21 cellular contexts compared by ENCODE assay signal in the genomic region with DNA sequence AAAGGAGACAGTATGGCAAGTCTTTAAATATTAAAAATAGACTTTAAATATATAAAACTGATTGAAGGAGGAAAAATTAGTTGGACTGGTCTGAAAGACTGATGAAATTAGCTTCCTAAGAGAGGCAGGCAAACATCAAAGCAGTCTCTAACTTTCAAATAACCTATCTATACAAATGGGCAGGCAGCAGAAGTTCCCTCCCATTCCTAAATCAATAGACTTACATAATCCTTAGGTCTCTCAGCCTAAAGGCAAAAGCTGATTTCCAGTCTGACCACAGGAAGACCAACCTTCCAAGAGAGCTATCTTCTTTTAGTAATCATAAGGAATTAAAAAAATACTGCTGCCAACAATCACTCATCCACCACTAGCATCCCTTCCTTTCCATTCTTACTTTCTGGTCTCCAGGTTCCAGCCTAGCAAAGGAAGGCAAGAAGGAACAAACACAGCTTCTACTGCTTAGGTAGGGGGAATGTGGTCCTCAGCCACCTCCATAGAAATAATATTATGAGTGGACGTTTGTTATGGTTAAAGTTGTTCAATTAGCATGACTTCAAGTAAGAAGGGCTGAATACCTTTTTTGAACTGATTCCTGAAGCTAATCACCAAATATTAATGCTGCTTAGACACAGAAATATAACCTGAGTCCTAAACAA. TPM values are rescaled to one million over a fixed set of nuclear protein-coding genes. Genes with fewer than 3 reads are reported as not detected.
DNase-seq lines count a peak whose midpoint lies in the region; FAIRE-seq and TF ChIP-seq lines count a peak whose summit lies in the region.
"Had no signal": no experiment of that assay in that cellular context is flagged by ENCODE, and none has a peak within 500 bp of the region (broad histone marks: within the 10 kb centered on the region; RNA-seq: fewer than 3 reads in every experiment).

No MANE protein-coding gene starts in this region.

- POLR2A ChIA-PET in MCF 10A (lab: Yijun Ruan, JAX), result interaction anchor here (0.5 to 16.5 kb wide), 20 partner anchors 9 to 1098 kb away, joined by 3 to 556 read pairs (median 4); a partner anchor contains a TSS

- H3K4me1 Mint-ChIP-seq in MCF 10A (ENCODE audit: insufficient read depth, unreplicated experiment), result peaks cover 29% of the 10 kb centered on the region

- H2AFZ ChIP-seq in keratinocyte (ENCODE audit: control insufficient read depth, low read length), result no peak overlapping the region

- H3K9ac ChIP-seq in keratinocyte (ENCODE audit: control insufficient read depth, extremely low read depth, insufficient read depth, low read length), result no peak overlapping the region

- H3K4me3 ChIP-seq in breast epithelium, result no peak overlapping the region
- H3K4me3 ChIP-seq in WERI-Rb-1 (ENCODE audit: low read depth, low read length), result no peak overlapping the region
- no peak overlapping the region for H3K4me3 ChIP-seq in keratinocyte (ENCODE audit: control insufficient read depth in 2 of 3, extremely low read depth in 1 of 3, insufficient read depth in 2 of 3, low read depth in 1 of 3, low read length in 3 of 3)
- H3K4me3 ChIP-seq: HAP-1, SJSA1 had no signal

- H3K4me3 Mint-ChIP-seq in MCF 10A (ENCODE audit: unreplicated experiment), result no peak overlapping the region

- no peak overlapping the region for H3K4me2 ChIP-seq in keratinocyte (ENCODE audit: control insufficient read depth, extremely low read depth, insufficient read depth, low read depth, low read length)

- H3K4me1 ChIP-seq in breast epithelium, result no peaks in the 10 kb centered on the region
- peaks cover 16% of the 10 kb centered on the region for H3K4me1 ChIP-seq in keratinocyte (ENCODE audit: control insufficient read depth, extremely low read depth, insufficient read depth, low read length)
- H3K4me1 ChIP-seq: BE2C had no signal

- H3K79me2 ChIP-seq in keratinocyte (ENCODE audit: control insufficient read depth, insufficient read depth, low read length), result no peaks in the 10 kb centered on the region

- no peak overlapping the region for H3K27ac ChIP-seq in breast epithelium
- H3K27ac ChIP-seq in WERI-Rb-1, result peak overlapping the region; percentile 38
- H3K27ac ChIP-seq in keratinocyte (ENCODE audit: control insufficient read depth, insufficient read depth, low read length), result no peak overlapping the region
- H3K27ac ChIP-seq in temporal lobe (ENCODE audit: low read depth, low read length), result peak overlapping the region; percentile 57
- H3K27ac ChIP-seq: HL-60, SJSA1 had no signal

- no peaks in the 10 kb centered on the region for H3K27me3 Mint-ChIP-seq in MCF 10A (ENCODE audit: insufficient read depth, unreplicated experiment)

- CTCF ChIA-PET in MCF 10A (lab: Yijun Ruan, JAX), result interaction anchor here (0.6 to 2.7 kb wide), 9 partner anchors 11 to 1592 kb away, joined by 3 to 11 read pairs (median 4); no protein-coding TSS in a partner anchor

- no peaks in the 10 kb centered on the region for H3K9me3 ChIP-seq in breast epithelium
- H3K9me3 ChIP-seq in WERI-Rb-1 (ENCODE audit: severe bottlenecking), result no peaks in the 10 kb centered on the region
- H3K9me3 ChIP-seq in keratinocyte (ENCODE audit: control insufficient read depth, low read depth, low read length), result no peaks in the 10 kb centered on the region
- H3K9me3 ChIP-seq: BE2C, HAP-1, SJSA1 had no signal

- dilution Hi-C loops in keratinocyte (cut with MboI; ENCODE audit: extremely low pct_ligation_motif_present, low sequenced_read_pairs), result no loop called here

- FAIRE-seq in keratinocyte (lab: Jason Lieb, UNC), result peak; percentile 23
- no peak for FAIRE-seq in urothelium cell line (lab: Jason Lieb, UNC)

- H3K27ac Mint-ChIP-seq in MCF 10A (ENCODE audit: low read depth, unreplicated experiment), result peak overlapping the region; percentile 70
- H3K27ac Mint-ChIP-seq: IgD-negative memory B cell had no signal

- no peaks in the 10 kb centered on the region for H3K27me3 ChIP-seq in breast epithelium
- H3K27me3 ChIP-seq in WERI-Rb-1 (ENCODE audit: insufficient read depth, low read depth, severe bottlenecking), result no peaks in the 10 kb centered on the region
- H3K27me3 ChIP-seq in keratinocyte (ENCODE audit: control insufficient read depth, extremely low read depth, insufficient read depth, low read length), result no peaks in the 10 kb centered on the region
- H3K27me3 ChIP-seq: BE2C, SJSA1 had no signal

- H4K20me1 ChIP-seq in keratinocyte (ENCODE audit: control insufficient read depth, extremely low read depth, insufficient read depth, low read length), result no peaks in the 10 kb centered on the region

- TF ChIP-seq POLR2A in breast epithelium (IDR thresholded peaks at IDR 0.05), result no peak

- intact Hi-C loops in MCF 10A (cut with micrococcal nuclease) (no loop called here), breast epithelium (cut with DNase I; ENCODE audit: low total_unique reads) (no loop called here)

- H3K9me1 ChIP-seq in keratinocyte (ENCODE audit: control insufficient read depth, extremely low read depth, insufficient read depth, low read length), result no peaks in the 10 kb centered on the region

- H3K36me3 ChIP-seq in breast epithelium (no peaks in the 10 kb centered on the region), WERI-Rb-1 (no peaks in the 10 kb centered on the region), keratinocyte (ENCODE audit: control insufficient read depth in 2 of 2, extremely low read depth in 1 of 2, insufficient read depth in 2 of 2, low read length in 2 of 2) (no peaks in the 10 kb centered on the region)
- H3K36me3 ChIP-seq: BE2C, HAP-1, SJSA1 had no signal

- peaks cover 5% of the 10 kb centered on the region for H3K9me3 Mint-ChIP-seq in MCF 10A (ENCODE audit: unreplicated experiment)

- no TSS peak for BruUV-seq in MCF 10A (replicated peaks; lab: Mats Ljungman, UMichigan)

- TF ChIP-seq CTCF in MCF 10A (IDR thresholded peaks at IDR 0.05; ENCODE audit: unreplicated experiment) (no peak), breast epithelium (IDR thresholded peaks at IDR 0.05) (no peak), WERI-Rb-1 (IDR thresholded peaks at IDR 0.05; ENCODE audit: low read depth, low read length) (no peak), keratinocyte (optimal IDR thresholded peaks at IDR 0.05 in 1 of 3, IDR thresholded peaks at IDR 0.05 in 1 of 3, conservative IDR thresholded peaks at IDR 0.05 in 1 of 3; ENCODE audit: extremely low read depth in 1 of 3, insufficient read depth in 2 of 3, low read length in 3 of 3) (no peak)

- no peak for DNase-seq in MCF 10A (ENCODE audit: unreplicated experiment)
- DNase-seq in breast epithelium (ENCODE audit: low spot score in 2 of 2), result no peak
- DNase-seq in WERI-Rb-1, result no peak
- no peak for DNase-seq in keratinocyte (ENCODE audit: low read depth, low spot score)
- DNase-seq in effector CD4-positive, alpha-beta T cell, result no peak
- DNase-seq in NCI-H2227 treated with DMSO at 0.1 percent for 48 hours (lab: John Stamatoyannopoulos, UW), result no peak
- DNase-seq in urothelium cell line (ENCODE audit: low spot score), result no peak
- DNase-seq: 8988T; BE2C; CD4-positive, CD25-positive, alpha-beta regulatory T cell; COR-L47; DMS153; GDM1; Karpas-422; MM.1S; NCI-H2081 had no signal

- no peaks in the 10 kb centered on the region for H3K36me3 Mint-ChIP-seq in MCF 10A (ENCODE audit: insufficient read depth, unreplicated experiment)
- H3K36me3 Mint-ChIP-seq: IgD-negative memory B cell had no signal

RNA-seq across cellular contexts. Expression of a gene that starts 44.1 kb away (rescaled TPM):
- total RNA-seq in MCF 10A (2022) (16.7 and 23.0 TPM in 2 replicates), breast epithelium (100 to 1,000 TPM in 2 of 3 donors, 10 to 100 TPM in 1; 70.8 to 141 (median 108) TPM), temporal lobe (29.5 TPM)
- polyA plus RNA-seq in keratinocyte, result 8.9 to 21.4 TPM (median 20.4 TPM) in 3 replicates
- polyA plus RNA-seq in keratinocyte (2011; ENCODE audit: low read depth), result 29.9 TPM
- 7.6 and 13.9 TPM in 2 replicates for polyA plus RNA-seq in keratinocyte (2011; cell fraction: cytosol; rRNA removed)
- polyA plus RNA-seq in keratinocyte (2011; cell fraction: nucleus; rRNA removed), result 18.1 and 24.2 TPM in 2 replicates
- polyA plus RNA-seq in keratinocyte (2012; ENCODE audit: low replicate concordance), result 7.5 and 19.4 TPM in 2 replicates
- 2.0 to 22.7 TPM (median 17.8 TPM) in 3 replicates for polyA minus RNA-seq in keratinocyte
- polyA minus RNA-seq in keratinocyte (2011; cell fraction: cytosol; rRNA and poly(A)+ RNA removed), result 10.0 TPM
- 16.0 and 27.8 TPM in 2 replicates for polyA minus RNA-seq in keratinocyte (2011; cell fraction: nucleus; rRNA and poly(A)+ RNA removed)

RNA-seq across cellular contexts. Expression of a gene that starts 44.7 kb away (rescaled TPM):
- 16.7 and 18.9 TPM in 2 replicates for total RNA-seq in MCF 10A (2022)
- 10 to 100 TPM; 14.1 to 23.7 (median 19.8) TPM for total RNA-seq in breast epithelium
- polyA plus RNA-seq in keratinocyte, result 7.7 to 14.2 TPM (median 8.1 TPM) in 3 replicates
- 27.6 TPM for polyA plus RNA-seq in keratinocyte (2011; ENCODE audit: low read depth)
- polyA plus RNA-seq in keratinocyte (2011; cell fraction: cytosol; rRNA removed), result 5.4 and 11.7 TPM in 2 replicates
- polyA plus RNA-seq in keratinocyte (2011; cell fraction: nucleus; rRNA removed), result 9.7 and 13.6 TPM in 2 replicates
- polyA plus RNA-seq in keratinocyte (2012; ENCODE audit: low replicate concordance), result 5.0 and 8.8 TPM in 2 replicates
- polyA minus RNA-seq in keratinocyte, result 0.95 to 10.0 TPM (median 5.6 TPM) in 3 replicates
- 5.8 TPM for polyA minus RNA-seq in keratinocyte (2011; cell fraction: cytosol; rRNA and poly(A)+ RNA removed)
- polyA minus RNA-seq in keratinocyte (2011; cell fraction: nucleus; rRNA and poly(A)+ RNA removed), result 5.8 and 13.6 TPM in 2 replicates
- total RNA-seq in temporal lobe, result 52.9 TPM

Comparison
In these comparisons a context has a peak if more than half of its experiments do, and no peak if none do; other contexts are left out.
1. H3K27ac ChIP-seq: peak in WERI-Rb-1 (single experiment) and temporal lobe (single experiment); none in breast epithelium (0 of 2) and keratinocyte (single experiment).